In genomic region chr16:49281481-49281842, GRCh38 we compare ENCODE assay signal across 9 cellular contexts. TPM values are rescaled to one million over a fixed set of nuclear protein-coding genes. Genes with fewer than 3 reads are reported as not detected.
A peak's percentile ranks its signal among the peaks of the same experiment; 100 is the strongest.
DNase-seq lines count a peak whose midpoint lies in the region; ATAC-seq and TF ChIP-seq lines count a peak whose summit lies in the region.
"Had no signal": no experiment of that assay in that cellular context is flagged by ENCODE, and none has a peak within 500 bp of the region (broad histone marks: within the 10 kb centered on the region; RNA-seq: fewer than 3 reads in every experiment).

TSS of gene CBLN1 (minus strand) at chr16:49281838. CDS start at chr16:49281465, 373 bp downstream.

- H3K4me1 ChIP-seq in iPS-18a (ENCODE audit: control insufficient read depth, low read depth, low read length) = peaks cover 38% of the 10 kb centered on the region

- H3K27ac ChIP-seq in WERI-Rb-1 (peak within 1 kb of the TSS; percentile 98), iPS-18a (ENCODE audit: low read length) (no peak within 1 kb of the TSS)

- peak within 1 kb of the TSS; percentile 74 for H3K4me3 ChIP-seq in WERI-Rb-1 (ENCODE audit: low read depth, low read length)
- H3K4me3 ChIP-seq in iPS-18a (ENCODE audit: low read length) = peak within 1 kb of the TSS; percentile 72

- H3K27ac Mint-ChIP-seq in T-helper 2 cell treated with Interferon-gamma antibody and Interleukin-4, amounts not matched to agents 5 μg/mL and 100 μg/mL, for 36 hours = no peak within 1 kb of the TSS

- DNase-seq in T-helper 2 cell treated with Interferon-gamma antibody and Interleukin-4, amounts not matched to agents 5 μg/mL and 100 μg/mL, for 36 hours (ENCODE audit: low spot score) = no peak
- no peak for DNase-seq in T-helper 2 cell
- no peak for DNase-seq in WERI-Rb-1
- DNase-seq in stimulated activated naive CD8-positive, alpha-beta T cell treated with anti-CD3 and anti-CD28 coated beads, Interleukin-15, Interleukin-2, amounts not matched to agents 100 U/mL and 50 U/mL, for 24 hours = no peak
- DNase-seq in G401 (ENCODE audit: low spot score) = no peak
- no peak for DNase-seq in NCI-H748 treated with DMSO at 0.1 percent for 48 hours (lab: John Stamatoyannopoulos, UW)
- DNase-seq: effector CD8-positive, alpha-beta T cell had no signal

- H3K9me3 ChIP-seq in WERI-Rb-1 (ENCODE audit: severe bottlenecking) (no peaks in the 10 kb centered on the region), iPS-18a (ENCODE audit: control insufficient read depth, low read depth, low read length) (no peaks in the 10 kb centered on the region)

- H3K36me3 ChIP-seq in WERI-Rb-1 = no peaks in the 10 kb centered on the region
- H3K36me3 ChIP-seq in iPS-18a (ENCODE audit: control insufficient read depth, low read depth, low read length) = no peaks in the 10 kb centered on the region

- peak within 1 kb of the TSS; percentile 71 for H3K4me3 Mint-ChIP-seq in T-helper 2 cell treated with Interferon-gamma antibody and Interleukin-4, amounts not matched to agents 5 μg/mL and 100 μg/mL, for 36 hours

- H3K9me3 Mint-ChIP-seq in T-helper 2 cell treated with Interferon-gamma antibody and Interleukin-4, amounts not matched to agents 5 μg/mL and 100 μg/mL, for 36 hours = no peaks in the 10 kb centered on the region

- peak; percentile 15 for ATAC-seq in stimulated activated naive CD8-positive, alpha-beta T cell treated with anti-CD3 and anti-CD28 coated beads, Interleukin-15, Interleukin-2, amounts not matched to agents 100 U/mL and 50 U/mL, for 24 hours
- ATAC-seq in GM18505 (IDR thresholded peaks at IDR 0.05; ENCODE audit: unreplicated experiment) = no peak

- H3K9ac ChIP-seq in iPS-18a (ENCODE audit: low read length) = peak within 1 kb of the TSS; percentile 3

- H3K36me3 Mint-ChIP-seq in T-helper 2 cell treated with Interferon-gamma antibody and Interleukin-4, amounts not matched to agents 5 μg/mL and 100 μg/mL, for 36 hours (ENCODE audit: low read depth) = peaks cover 2% of the 10 kb centered on the region

- no peak for TF ChIP-seq CTCF in WERI-Rb-1 (IDR thresholded peaks at IDR 0.05; ENCODE audit: low read depth, low read length)

- H3K27me3 ChIP-seq in WERI-Rb-1 (ENCODE audit: insufficient read depth, low read depth, severe bottlenecking) (peaks cover 9% of the 10 kb centered on the region), iPS-18a (ENCODE audit: control insufficient read depth, insufficient read depth, low read length) (peaks cover 87% of the 10 kb centered on the region)

- H3K27me3 Mint-ChIP-seq in T-helper 2 cell treated with Interferon-gamma antibody and Interleukin-4, amounts not matched to agents 5 μg/mL and 100 μg/mL, for 36 hours (ENCODE audit: low read depth) = peaks cover 75% of the 10 kb centered on the region

- in situ Hi-C loops in G401 (cut with HindIII; ENCODE audit: low sequenced_read_pairs) = no loop called here

- no peak for TF ChIP-seq POLR2A in GM18505 (IDR thresholded peaks at IDR 0.05; ENCODE audit: borderline replicate concordance, extremely low read depth, insufficient read depth, insufficient read length)

- peaks cover 6% of the 10 kb centered on the region for H3K4me1 Mint-ChIP-seq in T-helper 2 cell treated with Interferon-gamma antibody and Interleukin-4, amounts not matched to agents 5 μg/mL and 100 μg/mL, for 36 hours (ENCODE audit: low read depth)

RNA-seq across cellular contexts. Expression of gene CBLN1, which starts in this region (rescaled TPM):
- 0.44 TPM in 1 of 2 replicates, not detected in the other for total RNA-seq in G401 (2014; rRNA removed; shearing (Covaris generic))
